In the genomic region with DNA sequence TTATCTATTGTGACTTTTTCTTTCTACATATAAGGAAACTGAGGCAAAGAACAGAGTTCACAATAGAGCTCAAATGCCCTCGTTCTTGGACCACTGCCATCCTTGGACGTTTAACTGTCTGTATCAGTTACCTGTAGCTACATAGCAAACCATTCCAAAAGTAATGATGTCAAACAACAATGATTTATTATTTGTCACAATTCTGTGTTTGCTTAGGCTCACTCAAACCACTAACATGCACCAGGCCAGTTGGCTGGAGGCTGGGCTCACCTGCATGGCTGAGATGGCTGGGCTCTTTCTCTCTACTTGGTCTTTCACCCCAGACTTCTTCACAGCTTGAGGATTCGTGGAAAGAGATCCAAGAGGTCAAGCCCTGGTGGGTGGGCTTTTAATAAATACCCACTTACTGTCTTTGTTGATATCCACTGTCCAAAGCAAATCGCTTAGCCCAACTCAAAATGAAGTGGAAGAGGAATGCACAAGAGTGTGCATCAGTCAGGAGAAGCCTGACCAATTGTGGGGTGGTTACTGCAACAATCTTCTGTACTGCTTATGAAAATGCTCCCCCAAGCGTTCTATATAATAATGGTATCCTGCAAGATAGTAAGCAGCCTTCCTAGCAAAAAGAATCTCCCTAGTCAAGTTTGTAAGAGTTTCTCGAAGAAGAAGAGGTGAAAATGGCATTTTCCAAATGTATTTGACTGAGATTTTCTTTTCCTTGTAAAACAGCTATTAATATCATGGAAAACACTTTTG, we compare ENCODE assay signal across 1 cellular context.
TF ChIP-seq lines count a peak whose summit lies in the region.

No MANE protein-coding gene starts in this region.

TF ChIP-seq in GM12878, 131 proteins besides CTCF, POLR2A, EP300 and RAD21 (continued from another document):
- TF ChIP-seq, protein P1, sequence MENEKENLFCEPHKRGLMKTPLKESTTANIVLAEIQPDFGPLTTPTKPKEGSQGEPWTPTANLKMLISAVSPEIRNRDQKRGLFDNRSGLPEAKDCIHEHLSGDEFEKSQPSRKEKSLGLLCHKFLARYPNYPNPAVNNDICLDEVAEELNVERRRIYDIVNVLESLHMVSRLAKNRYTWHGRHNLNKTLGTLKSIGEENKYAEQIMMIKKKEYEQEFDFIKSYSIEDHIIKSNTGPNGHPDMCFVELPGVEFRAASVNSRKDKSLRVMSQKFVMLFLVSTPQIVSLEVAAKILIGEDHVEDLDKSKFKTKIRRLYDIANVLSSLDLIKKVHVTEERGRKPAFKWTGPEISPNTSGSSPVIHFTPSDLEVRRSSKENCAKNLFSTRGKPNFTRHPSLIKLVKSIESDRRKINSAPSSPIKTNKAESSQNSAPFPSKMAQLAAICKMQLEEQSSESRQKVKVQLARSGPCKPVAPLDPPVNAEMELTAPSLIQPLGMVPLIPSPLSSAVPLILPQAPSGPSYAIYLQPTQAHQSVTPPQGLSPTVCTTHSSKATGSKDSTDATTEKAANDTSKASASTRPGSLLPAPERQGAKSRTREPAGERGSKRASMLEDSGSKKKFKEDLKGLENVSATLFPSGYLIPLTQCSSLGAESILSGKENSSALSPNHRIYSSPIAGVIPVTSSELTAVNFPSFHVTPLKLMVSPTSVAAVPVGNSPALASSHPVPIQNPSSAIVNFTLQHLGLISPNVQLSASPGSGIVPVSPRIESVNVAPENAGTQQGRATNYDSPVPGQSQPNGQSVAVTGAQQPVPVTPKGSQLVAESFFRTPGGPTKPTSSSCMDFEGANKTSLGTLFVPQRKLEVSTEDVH (IDR thresholded peaks at IDR 0.05; ENCODE audit: low read depth, partially characterized antibody), result no peak
- TF ChIP-seq, protein P2, sequence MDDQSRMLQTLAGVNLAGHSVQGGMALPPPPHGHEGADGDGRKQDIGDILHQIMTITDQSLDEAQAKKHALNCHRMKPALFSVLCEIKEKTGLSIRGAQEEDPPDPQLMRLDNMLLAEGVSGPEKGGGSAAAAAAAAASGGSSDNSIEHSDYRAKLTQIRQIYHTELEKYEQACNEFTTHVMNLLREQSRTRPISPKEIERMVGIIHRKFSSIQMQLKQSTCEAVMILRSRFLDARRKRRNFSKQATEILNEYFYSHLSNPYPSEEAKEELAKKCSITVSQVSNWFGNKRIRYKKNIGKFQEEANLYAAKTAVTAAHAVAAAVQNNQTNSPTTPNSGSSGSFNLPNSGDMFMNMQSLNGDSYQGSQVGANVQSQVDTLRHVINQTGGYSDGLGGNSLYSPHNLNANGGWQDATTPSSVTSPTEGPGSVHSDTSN (IDR thresholded peaks at IDR 0.05; ENCODE audit: insufficient replicate concordance, low read depth, low read length), result no peak
- TF ChIP-seq MEF2B (IDR thresholded peaks at IDR 0.05; ENCODE audit: partially characterized antibody, poor library complexity, severe bottlenecking), result no peak
